In the genomic region with DNA sequence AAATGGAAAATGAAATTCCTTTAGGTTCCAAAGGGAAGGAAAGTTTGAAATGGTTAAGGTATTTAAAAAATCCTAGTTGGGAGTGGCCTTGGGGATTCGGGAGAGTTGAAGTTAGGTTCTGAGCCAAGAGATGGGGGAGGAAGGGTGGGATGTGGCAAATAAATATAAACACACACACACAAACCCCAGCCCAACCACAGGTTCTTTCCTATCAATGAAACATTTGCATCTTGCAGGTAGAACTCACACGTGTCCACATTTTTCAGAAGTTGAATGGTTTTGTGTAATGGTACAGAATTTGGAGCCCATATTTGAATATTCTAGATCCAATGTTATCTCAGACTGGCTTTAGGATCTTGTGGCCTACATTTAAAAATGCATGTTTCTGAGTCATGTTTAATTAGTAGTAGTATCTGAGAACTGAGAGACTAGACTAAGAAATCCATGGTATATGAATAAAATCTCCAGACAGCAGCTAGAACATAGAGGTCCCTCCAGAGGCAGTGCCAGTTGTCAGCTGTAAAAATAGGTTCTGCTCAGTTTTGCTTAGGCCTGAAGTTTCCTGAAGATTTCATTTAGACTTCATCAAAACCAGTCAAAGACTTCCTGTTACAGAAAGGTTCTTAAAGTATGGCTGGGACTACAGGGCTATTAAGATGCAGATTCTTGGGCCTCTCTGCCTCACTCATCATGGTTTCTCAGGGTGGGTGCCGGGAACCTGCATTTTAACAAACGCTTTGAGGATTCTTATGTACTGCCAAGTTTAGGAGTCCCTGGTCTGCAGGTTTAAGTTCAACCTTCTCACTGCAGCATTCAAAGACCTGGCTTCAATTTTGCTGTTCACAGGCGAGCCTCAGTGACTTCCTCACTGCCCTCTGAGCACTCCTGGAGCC, we compare ENCODE assay signal across 11 cellular contexts. TPM values are rescaled to one million over a fixed set of nuclear protein-coding genes. Genes with fewer than 3 reads are reported as not detected.
A peak's percentile ranks its signal among the peaks of the same experiment; 100 is the strongest.
DNase-seq lines count a peak whose midpoint lies in the region; ATAC-seq and TF ChIP-seq lines count a peak whose summit lies in the region.
"Had no signal": no experiment of that assay in that cellular context is flagged by ENCODE, and none has a peak within 500 bp of the region (broad histone marks: within the 10 kb centered on the region; RNA-seq: fewer than 3 reads in every experiment).

No MANE protein-coding gene starts in this region.

- peaks cover 1% of the 10 kb centered on the region for H3K9me3 Mint-ChIP-seq in activated naive CD4-positive, alpha-beta T cell treated with anti-CD3 and anti-CD28 coated beads, Interleukin-2, amount 10 ng/mL, durations not matched to agents 7 days and 5 days

- H3K27ac ChIP-seq in effector memory CD4-positive, alpha-beta T cell (ENCODE audit: insufficient read depth, low read length, poor library complexity, severe bottlenecking) = peak overlapping the region; percentile 91
- H3K27ac ChIP-seq in thymus (ENCODE audit: low read depth) = peak overlapping the region; percentile 98

- peaks cover 3% of the 10 kb centered on the region for H3K36me3 ChIP-seq in effector memory CD4-positive, alpha-beta T cell (ENCODE audit: control insufficient read depth, insufficient read depth, low read length)
- H3K36me3 ChIP-seq in thymus (ENCODE audit: control insufficient read depth, insufficient read depth) = peaks cover 10% of the 10 kb centered on the region
- H3K36me3 ChIP-seq: heart right ventricle had no signal

- peaks cover 69% of the 10 kb centered on the region for H3K4me1 ChIP-seq in effector memory CD4-positive, alpha-beta T cell (ENCODE audit: control insufficient read depth, insufficient read depth, low read length, poor library complexity, severe bottlenecking)
- H3K4me1 ChIP-seq in thymus (ENCODE audit: control insufficient read depth, insufficient read depth, low read length) = peaks cover 66% of the 10 kb centered on the region

- no peaks in the 10 kb centered on the region for H3K9me3 ChIP-seq in effector memory CD4-positive, alpha-beta T cell (ENCODE audit: control insufficient read depth, low read length)
- no peaks in the 10 kb centered on the region for H3K9me3 ChIP-seq in thymus (ENCODE audit: control insufficient read depth)

- H3K4me3 ChIP-seq in effector memory CD4-positive, alpha-beta T cell (ENCODE audit: insufficient read depth, low read depth, low read length, poor library complexity, severe bottlenecking) = peak overlapping the region; percentile 44
- H3K4me3 ChIP-seq in thymus (ENCODE audit: low read length) = peak overlapping the region; percentile 44

- H3K27me3 Mint-ChIP-seq in activated naive CD4-positive, alpha-beta T cell treated with anti-CD3 and anti-CD28 coated beads, Interleukin-2, amount 10 ng/mL, durations not matched to agents 7 days and 5 days = no peaks in the 10 kb centered on the region

- ATAC-seq in SK-N-SH treated with all-trans-retinoic acid at 6 μM for 48 hours = no peak
- ATAC-seq in HG02973 (IDR thresholded peaks at IDR 0.05; ENCODE audit: unreplicated experiment) = no peak

- CTCF ChIA-PET in activated naive CD4-positive, alpha-beta T cell treated with anti-CD3 and anti-CD28 coated beads, Interleukin-2, amount 10 ng/mL, durations not matched to agents 7 days and 5 days (lab: Charles Lee) = interaction anchor here (1.2 to 2.6 kb wide), 7 partner anchors 10 to 94 kb away, joined by 3 to 14 read pairs (median 5); no protein-coding TSS in a partner anchor

- peak; percentile 53 for DNase-seq in activated naive CD4-positive, alpha-beta T cell treated with anti-CD3 and anti-CD28 coated beads, Interleukin-2, amount 10 ng/mL, durations not matched to agents 7 days and 5 days
- DNase-seq in activated naive CD4-positive, alpha-beta T cell treated with anti-CD3 and anti-CD28 coated beads, Interleukin-2, amount 50 U/mL, for 16 hours = no peak
- DNase-seq in RPMI8226 (peak; percentile 49), islet precursor cell (no peak)
- DNase-seq in effector memory CD4-positive, alpha-beta T cell = no peak
- DNase-seq: dorsolateral prefrontal cortex, heart right ventricle, NCI-H524 treated with DMSO at 0.1 percent for 48 hours had no signal

- H3K36me3 Mint-ChIP-seq in activated naive CD4-positive, alpha-beta T cell treated with anti-CD3 and anti-CD28 coated beads, Interleukin-2, amount 10 ng/mL, durations not matched to agents 7 days and 5 days = peaks cover 55% of the 10 kb centered on the region

- H3K4me3 Mint-ChIP-seq in activated naive CD4-positive, alpha-beta T cell treated with anti-CD3 and anti-CD28 coated beads, Interleukin-2, amount 10 ng/mL, durations not matched to agents 7 days and 5 days = peak overlapping the region; percentile 74

- peak overlapping the region; percentile 99 for H3K27ac Mint-ChIP-seq in activated naive CD4-positive, alpha-beta T cell treated with anti-CD3 and anti-CD28 coated beads, Interleukin-2, amount 10 ng/mL, durations not matched to agents 7 days and 5 days

- WGBS in thymus = 19% methylated on average over 5 of the region's 5 CpGs

- no peaks in the 10 kb centered on the region for H3K27me3 ChIP-seq in effector memory CD4-positive, alpha-beta T cell (replicated peaks; ENCODE audit: control insufficient read depth, insufficient read depth, low read length, poor library complexity, severe bottlenecking)
- H3K27me3 ChIP-seq in thymus (ENCODE audit: control insufficient read depth, insufficient read depth) = no peaks in the 10 kb centered on the region

- peaks cover 93% of the 10 kb centered on the region for H3K4me1 Mint-ChIP-seq in activated naive CD4-positive, alpha-beta T cell treated with anti-CD3 and anti-CD28 coated beads, Interleukin-2, amount 10 ng/mL, durations not matched to agents 7 days and 5 days

TF ChIP-seq in SK-N-SH treated with all-trans-retinoic acid at 6 μM for 48 hours, 23 proteins besides CTCF, POLR2A, EP300 and RAD21:
- no peak for TF ChIP-seq ZFP30 (CRISPR knock-in tag; IDR thresholded peaks at IDR 0.05)
- no peak for TF ChIP-seq TSHZ2 (CRISPR knock-in tag; IDR thresholded peaks at IDR 0.05)
- TF ChIP-seq CREB5 (CRISPR knock-in tag; IDR thresholded peaks at IDR 0.05; ENCODE audit: low read depth) = no peak
- no peak for TF ChIP-seq BACH2 (CRISPR knock-in tag; IDR thresholded peaks at IDR 0.05; ENCODE audit: borderline replicate concordance)
- TF ChIP-seq ISL1 (CRISPR knock-in tag; IDR thresholded peaks at IDR 0.05) = no peak
- no peak for TF ChIP-seq TCF4 (CRISPR knock-in tag; IDR thresholded peaks at IDR 0.05; ENCODE audit: borderline replicate concordance)
- no peak for TF ChIP-seq CSDC2 (CRISPR knock-in tag; IDR thresholded peaks at IDR 0.05)
- TF ChIP-seq SNAI2 (CRISPR knock-in tag; IDR thresholded peaks at IDR 0.05) = no peak
- no peak for TF ChIP-seq TOX (CRISPR knock-in tag; IDR thresholded peaks at IDR 0.05; ENCODE audit: borderline replicate concordance)
- no peak for TF ChIP-seq ARNTL (CRISPR knock-in tag; IDR thresholded peaks at IDR 0.05; ENCODE audit: borderline replicate concordance, low read depth)
- no peak for TF ChIP-seq ESRRG (CRISPR knock-in tag; IDR thresholded peaks at IDR 0.05)
- no peak for TF ChIP-seq POU6F1 (CRISPR knock-in tag; IDR thresholded peaks at IDR 0.05; ENCODE audit: borderline replicate concordance, low read depth)
- no peak for TF ChIP-seq ZFP3 (CRISPR knock-in tag; IDR thresholded peaks at IDR 0.05)
- no peak for TF ChIP-seq ZNF8 (CRISPR knock-in tag; IDR thresholded peaks at IDR 0.05)

RNA-seq across cellular contexts. Expression of gene RUNX1, which starts 21.3 kb away (rescaled TPM):
- polyA plus RNA-seq in thymus = 29.6 TPM

Comparison
In these comparisons a context has a peak if more than half of its experiments do, and no peak if none do; other contexts are left out.
1. DNase-seq: peak in activated naive CD4-positive, alpha-beta T cell treated with anti-CD3 and anti-CD28 coated beads, Interleukin-2, amount 10 ng/mL, durations not matched to agents 7 days and 5 days (single experiment) and RPMI8226 (single experiment); none in activated naive CD4-positive, alpha-beta T cell treated with anti-CD3 and anti-CD28 coated beads, Interleukin-2, amount 50 U/mL, for 16 hours (single experiment), effector memory CD4-positive, alpha-beta T cell (0 of 3) and islet precursor cell (single experiment).